In genomic region chr1:39105841-39106765, GRCh38 we compare ENCODE assay signal across 8 cellular contexts.
DNase-seq lines count a peak whose midpoint lies in the region; ATAC-seq, FAIRE-seq and TF ChIP-seq lines count a peak whose summit lies in the region.

No MANE protein-coding gene starts in this region.

- no peaks in the 10 kb centered on the region for H3K9me1 ChIP-seq in K562 (ENCODE audit: control insufficient read depth, insufficient read depth, low read length)

- peak overlapping the region in 2 of 6 donors; percentile 38 to 44 for H3K27ac Mint-ChIP-seq in immature natural killer cell

- under 1% methylated on average over 31 of the region's 39 CpGs for WGBS in K562 (ENCODE audit: insufficient coverage, low coverage, missing lambda C conversion rate)
- 1% methylated on average over 32 of the region's 39 CpGs for WGBS in smooth muscle cell (ENCODE audit: low lambda C conversion rate)

- BruUV-seq in K562 (replicated peaks; lab: Mats Ljungman, UMichigan): TSS peak; percentile 45

- peak overlapping the region; percentile 82 to 88 (median 86) for H3K4me3 Mint-ChIP-seq in immature natural killer cell

- peaks cover 0 to 5% (median 2%) of the 10 kb centered on the region in 3 donors for H3K27me3 Mint-ChIP-seq in immature natural killer cell (ENCODE audit: low read depth in 3 of 3)

- POLR2A ChIA-PET in K562 (lab: Yijun Ruan, JAX): interaction anchor here (0.8 to 1.9 kb wide), 13 partner anchors 8 to 470 kb away, joined by 3 to 9 read pairs (median 3); no protein-coding TSS in a partner anchor

- H3K4me3 ChIP-seq in K562 (peak overlapping the region; percentile 53), smooth muscle cell (peak overlapping the region; percentile 88)

- H3K4me1 ChIP-seq in K562 (replicated peaks in 1 of 2; ENCODE audit: control insufficient read depth in 2 of 2, insufficient read depth in 2 of 2, low read length in 2 of 2) (peaks cover 22 to 49% of the 10 kb centered on the region in 2 experiments), smooth muscle cell (ENCODE audit: low read depth) (peaks cover 57% of the 10 kb centered on the region)

- no peaks in the 10 kb centered on the region for H3K27me3 ChIP-seq in K562 (ENCODE audit: control insufficient read depth in 2 of 2, insufficient read depth in 2 of 2, low read length in 2 of 2)
- H3K27me3 ChIP-seq in smooth muscle cell (ENCODE audit: low read depth): no peaks in the 10 kb centered on the region

- H3K36me3 ChIP-seq in K562 (ENCODE audit: control insufficient read depth, insufficient read depth, low read length) (no peaks in the 10 kb centered on the region), smooth muscle cell (ENCODE audit: low read depth) (no peaks in the 10 kb centered on the region)

- H3K9me3 Mint-ChIP-seq in immature natural killer cell: no peaks in the 10 kb centered on the region

- CTCF ChIA-PET in K562 (lab: Yijun Ruan, JAX; ENCODE audit: low intra/inter-chr PET ratio): interaction anchor here (1.3 kb wide), 1 partner anchor 78 kb away, joined by 3 read pairs; no protein-coding TSS in a partner anchor

- H3K9me3 ChIP-seq in K562 (replicated peaks; ENCODE audit: control insufficient read depth, insufficient read depth, low read depth, low read length): no peaks in the 10 kb centered on the region
- H3K9me3 ChIP-seq in smooth muscle cell (replicated peaks; ENCODE audit: low read depth): no peaks in the 10 kb centered on the region

- TF ChIP-seq RAD21 in K562 (CRISPR knock-in tag; conservative IDR thresholded peaks at IDR 0.05 in 1 of 2, IDR thresholded peaks at IDR 0.05 in 1 of 2): no peak; a peak in 1 of 4 replicates

- H3K9ac ChIP-seq in K562 (ENCODE audit: insufficient read depth in 1 of 2, low read depth in 2 of 2, low read length in 2 of 2): peak overlapping the region; percentile 63 to 92
- H3K9ac ChIP-seq in smooth muscle cell (ENCODE audit: low read depth): peak overlapping the region; percentile 89

- peaks cover 9 to 19% of the 10 kb centered on the region in 2 donors for H3K4me1 Mint-ChIP-seq in immature natural killer cell

- in situ Hi-C loops in K562 (cut with MboI): no loop called here

- H2AFZ ChIP-seq in K562 (ENCODE audit: low read depth, low read length): peak overlapping the region; percentile 93
- H2AFZ ChIP-seq in smooth muscle cell (ENCODE audit: low read depth): peak overlapping the region; percentile 57

- H3F3A ChIP-seq in smooth muscle cell (ENCODE audit: low read depth): peaks cover 37% of the 10 kb centered on the region

- TF ChIP-seq POLR2A in K562 (conservative IDR thresholded peaks at IDR 0.05): no peak

- peak; percentile 55 to 87 (median 77) for DNase-seq in NCI-H1417 (lab: John Stamatoyannopoulos, UW)
- no peak for DNase-seq in NCI-H1417 treated with DMSO at 0.1 percent for 48 hours (lab: John Stamatoyannopoulos, UW)
- DNase-seq in SHP77 treated with DMSO at 0.1 percent for 48 hours (lab: John Stamatoyannopoulos, UW): peak; percentile 47
- DNase-seq in K562 (ENCODE audit: extremely low read depth in 1 of 4, low spot score in 3 of 4): peak in 3 of 4 experiments; percentile 71 to 75 (median 73)
- DNase-seq in immature natural killer cell: peak in 1 of 3 donors; percentile 11
- no peak for DNase-seq in smooth muscle cell (lab: John Stamatoyannopoulos, UW; ENCODE audit: unreplicated experiment)
- DNase-seq in NAMALWA (ENCODE audit: low spot score): no peak

- intact Hi-C loops in K562 (cut with micrococcal nuclease): loop anchor here (2.0 to 10.0 kb wide), 3 partner anchors 281 to 609 kb away; no protein-coding TSS in a partner anchor

- no peaks in the 10 kb centered on the region for H3K36me3 Mint-ChIP-seq in immature natural killer cell

- peak overlapping the region; percentile 52 for H3K27ac ChIP-seq in K562 (ENCODE audit: extremely low read depth, low read depth, low read length)
- H3K27ac ChIP-seq in smooth muscle cell (ENCODE audit: low read depth): peak overlapping the region; percentile 95

- no peak for FAIRE-seq in K562 (lab: Jason Lieb, UNC)

- peak overlapping the region; percentile 80 for H3K4me2 ChIP-seq in K562 (ENCODE audit: insufficient read depth, low read length)
- H3K4me2 ChIP-seq in smooth muscle cell: peak overlapping the region; percentile 90

- TF ChIP-seq EP300 in K562 (IDR thresholded peaks at IDR 0.05; ENCODE audit: low read length): no peak

- H4K20me1 ChIP-seq in K562 (replicated peaks; ENCODE audit: control insufficient read depth, insufficient read depth, low read length) (no peaks in the 10 kb centered on the region), smooth muscle cell (ENCODE audit: low read depth) (peaks cover 17% of the 10 kb centered on the region)

- ATAC-seq in HG03045 (IDR thresholded peaks at IDR 0.05; ENCODE audit: unreplicated experiment) (peak; percentile 27), K562 (peak; percentile 54)

- no peak for TF ChIP-seq CTCF in K562 (IDR thresholded peaks at IDR 0.05 in 2 of 3, conservative IDR thresholded peaks at IDR 0.05 in 1 of 3; ENCODE audit: insufficient read depth in 2 of 3, low read depth in 1 of 3, low read length in 3 of 3)
- no peak for TF ChIP-seq CTCF in smooth muscle cell (IDR thresholded peaks at IDR 0.05; ENCODE audit: borderline replicate concordance, insufficient read depth, poor library complexity, severe bottlenecking)

- H3K79me2 ChIP-seq in K562 (ENCODE audit: control insufficient read depth, insufficient read depth, low read length) (peaks cover 43% of the 10 kb centered on the region), smooth muscle cell (ENCODE audit: low read depth) (peaks cover 48% of the 10 kb centered on the region)

TF ChIP-seq in K562, 482 proteins besides CTCF, POLR2A, EP300 and RAD21 (continues in another document):
- TF ChIP-seq BACH1 (tag; IDR thresholded peaks at IDR 0.05) (no peak), KLF16 (IDR thresholded peaks at IDR 0.05) (0 out of 2 replicates have a peak, but pooled peaks have one; percentile 22), RBBP5 (IDR thresholded peaks at IDR 0.05; ENCODE audit: borderline replicate concordance, insufficient read depth, low read length, poor library complexity, severe bottlenecking) (no peak), MIER1 (IDR thresholded peaks at IDR 0.05; ENCODE audit: low read depth) (0 out of 2 replicates have a peak, but pooled peaks have one; percentile 50), TRIM24 (IDR thresholded peaks at IDR 0.05) (no peak), DNMT1 (IDR thresholded peaks at IDR 0.05) (no peak), CBX3 (IDR thresholded peaks at IDR 0.05; ENCODE audit: borderline replicate concordance in 1 of 2, low read length in 2 of 2) (no peak), ZNF217 (CRISPR knock-in tag; IDR thresholded peaks at IDR 0.05) (no peak), VEZF1 (CRISPR knock-in tag; IDR thresholded peaks at IDR 0.05) (peak; percentile 15; the same call in 1 of the 2 replicates), ZNF79 (CRISPR knock-in tag; IDR thresholded peaks at IDR 0.05; ENCODE audit: low read depth) (no peak), DACH1 (IDR thresholded peaks at IDR 0.05; ENCODE audit: partially characterized antibody) (peak; percentile 19), USF2 (CRISPR knock-in tag; IDR thresholded peaks at IDR 0.05) (no peak), KLF10 (CRISPR knock-in tag; IDR thresholded peaks at IDR 0.05) (no peak)

Comparison
In these comparisons a context has a peak if more than half of its experiments do, and no peak if none do; other contexts are left out.
1. DNase-seq: peak in NCI-H1417 (3 of 3), SHP77 treated with DMSO at 0.1 percent for 48 hours (single experiment) and K562 (3 of 4); none in NCI-H1417 treated with DMSO at 0.1 percent for 48 hours (single experiment), smooth muscle cell (single experiment) and NAMALWA (single experiment).